In genomic region chr5:83076742-83077661, GRCh38 we compare ENCODE assay signal across 8 cellular contexts. TPM values are rescaled to one million over a fixed set of nuclear protein-coding genes. Genes with fewer than 3 reads are reported as not detected.
DNase-seq lines count a peak whose midpoint lies in the region; ATAC-seq and TF ChIP-seq lines count a peak whose summit lies in the region.

TSS of gene TMEM167A (minus strand) at chr5:83077394. CDS start at chr5:83077323, 71 bp downstream.
TSS of gene XRCC4 (plus strand) at chr5:83077547. CDS start at chr5:83104920, 27,373 bp downstream.

- H3K27ac ChIP-seq in C4-2B = peak within 1 kb of the TSS; percentile 88
- H3K27ac ChIP-seq in left lung = peak within 1 kb of the TSS; percentile 85 to 92

- H3K9me3 Mint-ChIP-seq in dendritic cell treated with granulocyte-macrophage colony-stimulating factor and Interleukin-4, amounts not matched to agents 40 ng/mL and 50 ng/mL, for 4 days = no peaks in the 10 kb centered on the region

- H3K4me1 Mint-ChIP-seq in dendritic cell treated with granulocyte-macrophage colony-stimulating factor and Interleukin-4, amounts not matched to agents 40 ng/mL and 50 ng/mL, for 4 days (ENCODE audit: low read depth) = peaks cover 50% of the 10 kb centered on the region

- peak within 1 kb of the TSS; percentile 98 for H3K27ac Mint-ChIP-seq in dendritic cell treated with granulocyte-macrophage colony-stimulating factor and Interleukin-4, amounts not matched to agents 40 ng/mL and 50 ng/mL, for 4 days

- ATAC-seq in GM19395 (IDR thresholded peaks at IDR 0.05; ENCODE audit: unreplicated experiment) (peak; percentile 98), HG03565 (IDR thresholded peaks at IDR 0.05; ENCODE audit: unreplicated experiment) (peak; percentile 97), left lung (peak; percentile 100)

- H3K4me3 ChIP-seq in left lung = peak within 1 kb of the TSS; percentile 68 to 74

- no peaks in the 10 kb centered on the region for H3K27me3 Mint-ChIP-seq in dendritic cell treated with granulocyte-macrophage colony-stimulating factor and Interleukin-4, amounts not matched to agents 40 ng/mL and 50 ng/mL, for 4 days

- H3K36me3 ChIP-seq in left lung = no peaks in the 10 kb centered on the region

- no peaks in the 10 kb centered on the region for H3K27me3 ChIP-seq in left lung

- H3K9me3 ChIP-seq in left lung = no peaks in the 10 kb centered on the region

- TF ChIP-seq CTCF in C4-2B (conservative IDR thresholded peaks at IDR 0.05) (no peak), left lung (IDR thresholded peaks at IDR 0.05) (no peak)

- peaks cover 11 to 51% of the 10 kb centered on the region in 2 donors for H3K4me1 ChIP-seq in left lung

- DNase-seq in NCI-H774 (lab: John Stamatoyannopoulos, UW) (peak; percentile 98), left lung (peak; percentile 98)
- peak; percentile 86 to 90 for DNase-seq in activated CD4-positive, alpha-beta T cell treated with anti-CD3 and anti-CD28 coated beads, Interleukin-2, amount 50 U/mL, for 4 hours
- DNase-seq in stimulated activated CD4-positive, alpha-beta T cell treated with anti-CD3 and anti-CD28 coated beads, Interleukin-2, amount 100 ng/mL, for 48 hours = peak; percentile 81 to 84

- peak within 1 kb of the TSS; percentile 97 for H3K4me3 Mint-ChIP-seq in dendritic cell treated with granulocyte-macrophage colony-stimulating factor and Interleukin-4, amounts not matched to agents 40 ng/mL and 50 ng/mL, for 4 days

- H3K36me3 Mint-ChIP-seq in dendritic cell treated with granulocyte-macrophage colony-stimulating factor and Interleukin-4, amounts not matched to agents 40 ng/mL and 50 ng/mL, for 4 days (ENCODE audit: low read depth) = peaks cover 33% of the 10 kb centered on the region

- intact Hi-C loops in dendritic cell treated with granulocyte-macrophage colony-stimulating factor and Interleukin-4, amounts not matched to agents 40 ng/mL and 50 ng/mL, for 4 days (cut with micrococcal nuclease) = loop anchor here (2.0 to 10.0 kb wide), 2 partner anchors 396 to 432 kb away; no protein-coding TSS in a partner anchor
- intact Hi-C loops in left lung (cut with DNase I) = no loop called here

RNA-seq across cellular contexts. Expression of gene TMEM167A, which starts in this region (rescaled TPM):
- total RNA-seq in left lung = 100 to 1,000 TPM; 116 to 127 TPM

RNA-seq across cellular contexts. Expression of gene XRCC4, which starts in this region (rescaled TPM):
- total RNA-seq in left lung = 1 to 10 TPM; 6.2 to 7.5 TPM

Comparison
In these comparisons a context has a peak if more than half of its experiments do, and no peak if none do; other contexts are left out.
1. Peak in every context shown above with its lines: DNase-seq, ATAC-seq, H3K4me3 ChIP-seq and H3K27ac ChIP-seq.